ENCODE assay signal across 15 cellular contexts in genomic region chr13:33262554-33262953, GRCh38. TPM values are rescaled to one million over a fixed set of nuclear protein-coding genes. Genes with fewer than 3 reads are reported as not detected.
DNase-seq lines count a peak whose midpoint lies in the region; ATAC-seq and TF ChIP-seq lines count a peak whose summit lies in the region.
"Had no signal": no experiment of that assay in that cellular context is flagged by ENCODE, and none has a peak within 500 bp of the region (broad histone marks: within the 10 kb centered on the region; RNA-seq: fewer than 3 reads in every experiment).

No MANE protein-coding gene starts in this region.

- H3K4me1 Mint-ChIP-seq in activated CD4-positive, alpha-beta T cell treated with anti-CD3 and anti-CD28 coated beads for 36 hours = no peaks in the 10 kb centered on the region
- H3K4me1 Mint-ChIP-seq: activated CD4-positive, alpha-beta memory T cell treated with anti-CD3 and anti-CD28 coated beads, Interleukin-2, amount 10 ng/mL, durations not matched to agents 7 days and 5 days; naive thymus-derived CD8-positive, alpha-beta T cell had no signal

- TF ChIP-seq CTCF in SK-N-SH (IDR thresholded peaks at IDR 0.05) (no peak), gastroesophageal sphincter (IDR thresholded peaks at IDR 0.05) (no peak)

- no peak overlapping the region for H3K4me3 ChIP-seq in ACC112 (ENCODE audit: low read depth, low read length)
- no peak overlapping the region for H3K4me3 ChIP-seq in SK-N-SH (ENCODE audit: low read depth in 2 of 2, low read length in 1 of 2)
- no peak overlapping the region for H3K4me3 ChIP-seq in gastroesophageal sphincter

- no peaks in the 10 kb centered on the region for H3K9me3 ChIP-seq in SK-N-SH
- H3K9me3 ChIP-seq in gastroesophageal sphincter = no peaks in the 10 kb centered on the region

- H3F3A ChIP-seq in SK-N-SH (replicated peaks; ENCODE audit: insufficient read depth) = peaks cover 10% of the 10 kb centered on the region

- peaks cover 2% of the 10 kb centered on the region for H3K27me3 Mint-ChIP-seq in activated CD4-positive, alpha-beta T cell treated with anti-CD3 and anti-CD28 coated beads for 36 hours

- no peaks in the 10 kb centered on the region for H4K20me1 ChIP-seq in SK-N-SH (ENCODE audit: insufficient read depth)

- no peak for TF ChIP-seq RAD21 in SK-N-SH (IDR thresholded peaks at IDR 0.05; ENCODE audit: low read length)

- H3K9me3 Mint-ChIP-seq in activated CD4-positive, alpha-beta T cell treated with anti-CD3 and anti-CD28 coated beads for 36 hours (ENCODE audit: low read depth) = no peaks in the 10 kb centered on the region
- H3K9me3 Mint-ChIP-seq: activated CD4-positive, alpha-beta memory T cell treated with anti-CD3 and anti-CD28 coated beads, Interleukin-2, amount 10 ng/mL, durations not matched to agents 7 days and 5 days; activated T-helper 2 cell treated with anti-CD3 and anti-CD28 coated beads, Interferon-gamma antibody, Interleukin-2, Interleukin-4, amounts not matched to agents 10 μg/mL and 5 μg/mL and 100 μg/mL, durations not matched to agents 14 hours and 24 hours and 36 hours; H9; naive thymus-derived CD8-positive, alpha-beta T cell; stimulated activated naive CD8-positive, alpha-beta T cell treated with anti-CD3 and anti-CD28 coated beads, Interleukin-15, Interleukin-2, amounts not matched to agents 100 ng/mL and 50 ng/mL, for 24 hours had no signal

- CTCF ChIA-PET in SK-N-SH (lab: Yijun Ruan, JAX) = interaction anchor here (1.0 to 1.4 kb wide), 5 partner anchors 10 to 461 kb away, joined by 3 to 4 read pairs (median 3); no protein-coding TSS in a partner anchor
- CTCF ChIA-PET in activated CD4-positive, alpha-beta T cell treated with anti-CD3 and anti-CD28 coated beads for 36 hours (lab: Charles Lee) = interaction anchor here (1.1 kb wide), 1 partner anchor 23 kb away, joined by 4 read pairs; the partner anchor contains the start of gene STARD13

- no peaks in the 10 kb centered on the region for H3K27me3 ChIP-seq in ACC112 (ENCODE audit: insufficient read depth, low read length)
- no peaks in the 10 kb centered on the region for H3K27me3 ChIP-seq in SK-N-SH (ENCODE audit: insufficient read depth)
- no peaks in the 10 kb centered on the region for H3K27me3 ChIP-seq in gastroesophageal sphincter

- intact Hi-C loops in sciatic nerve (cut with DNase I) = no loop called here
- intact Hi-C loops in activated CD4-positive, alpha-beta T cell treated with anti-CD3 and anti-CD28 coated beads for 36 hours (cut with DNase I, micrococcal nuclease) = no loop called here

- no peaks in the 10 kb centered on the region for H3K9me2 ChIP-seq in SK-N-SH

- POLR2A ChIA-PET in SK-N-SH (lab: Yijun Ruan, JAX) = no interaction called here
- POLR2A ChIA-PET in activated CD4-positive, alpha-beta T cell treated with anti-CD3 and anti-CD28 coated beads for 36 hours (lab: Charles Lee) = no interaction called here

- H3K27ac ChIP-seq in ACC112 (ENCODE audit: low read depth, low read length) (peak overlapping the region; percentile 75; the same call in 1 of the 2 replicates), SK-N-SH (ENCODE audit: low read depth in 2 of 2, low read length in 1 of 2) (peak overlapping the region in 1 of 2 experiments; percentile 61; a peak in 3 of 4 replicates), gastroesophageal sphincter (peak overlapping the region; percentile 52 to 82 (median 78))

- no peak overlapping the region for H3K9ac ChIP-seq in SK-N-SH

- 70% methylated on average over 2 of the region's 2 CpGs for WGBS in SK-N-SH (ENCODE audit: low lambda C conversion rate)
- WGBS in gastroesophageal sphincter (ENCODE audit: low coverage in 1 of 2), 2 donors = 30 to 69% methylated on average over 2 of the region's 2 CpGs

- no peak overlapping the region for H3K27ac Mint-ChIP-seq in activated CD4-positive, alpha-beta T cell treated with anti-CD3 and anti-CD28 coated beads for 36 hours
- H3K27ac Mint-ChIP-seq: activated CD4-positive, alpha-beta memory T cell treated with anti-CD3 and anti-CD28 coated beads, Interleukin-2, amount 10 ng/mL, durations not matched to agents 7 days and 5 days; activated T-helper 2 cell treated with anti-CD3 and anti-CD28 coated beads, Interferon-gamma antibody, Interleukin-2, Interleukin-4, amounts not matched to agents 10 μg/mL and 5 μg/mL and 100 μg/mL, durations not matched to agents 14 hours and 24 hours and 36 hours; naive thymus-derived CD8-positive, alpha-beta T cell; stimulated activated naive CD8-positive, alpha-beta T cell treated with anti-CD3 and anti-CD28 coated beads, Interleukin-15, Interleukin-2, amounts not matched to agents 100 ng/mL and 50 ng/mL, for 24 hours had no signal

- H3K36me3 ChIP-seq in ACC112 (ENCODE audit: insufficient read depth, low read length) (peaks cover 8% of the 10 kb centered on the region; the same call in 1 of the 2 replicates), SK-N-SH (replicated peaks in 1 of 2; ENCODE audit: control insufficient read depth in 1 of 2, insufficient read depth in 2 of 2, low read length in 1 of 2) (peaks cover 0 to 2% of the 10 kb centered on the region in 2 experiments), gastroesophageal sphincter (no peaks in the 10 kb centered on the region)

- no peaks in the 10 kb centered on the region for H3K36me3 Mint-ChIP-seq in activated CD4-positive, alpha-beta T cell treated with anti-CD3 and anti-CD28 coated beads for 36 hours (ENCODE audit: low read depth)
- H3K36me3 Mint-ChIP-seq: naive thymus-derived CD8-positive, alpha-beta T cell had no signal

- H3K4me3 Mint-ChIP-seq in activated CD4-positive, alpha-beta T cell treated with anti-CD3 and anti-CD28 coated beads for 36 hours = no peak overlapping the region
- H3K4me3 Mint-ChIP-seq: activated CD4-positive, alpha-beta memory T cell treated with anti-CD3 and anti-CD28 coated beads, Interleukin-2, amount 10 ng/mL, durations not matched to agents 7 days and 5 days; H9; naive thymus-derived CD8-positive, alpha-beta T cell; stimulated activated naive CD8-positive, alpha-beta T cell treated with anti-CD3 and anti-CD28 coated beads, Interleukin-15, Interleukin-2, amounts not matched to agents 100 ng/mL and 50 ng/mL, for 24 hours had no signal

- H2AFZ ChIP-seq in ACC112 (ENCODE audit: low read length, unreplicated experiment) = no peak overlapping the region
- no peak overlapping the region for H2AFZ ChIP-seq in SK-N-SH (ENCODE audit: low read depth)

- no peak for TF ChIP-seq POLR2A in gastroesophageal sphincter (IDR thresholded peaks at IDR 0.05)

- H3K4me1 ChIP-seq in ACC112 (ENCODE audit: control insufficient read depth, insufficient read depth, low read length, unreplicated experiment) = peaks cover 93% of the 10 kb centered on the region
- H3K4me1 ChIP-seq in SK-N-SH (ENCODE audit: control insufficient read depth in 1 of 2, insufficient read depth in 2 of 2, low read depth in 1 of 2, low read length in 1 of 2) = peaks cover 10 to 55% of the 10 kb centered on the region in 2 experiments; a peak in 2 of 4 replicates
- H3K4me1 ChIP-seq in gastroesophageal sphincter = peaks cover 23 to 100% (median 31%) of the 10 kb centered on the region in 3 donors

- no peak for DNase-seq in SK-N-SH
- DNase-seq in sciatic nerve (ENCODE audit: low spot score) = no peak
- no peak for DNase-seq in stimulated activated CD4-positive, alpha-beta T cell treated with anti-CD3 and anti-CD28 coated beads, Interleukin-12 subunit alpha, Interleukin-12 subunit beta, amount 100 ng/mL, for 4 hours
- no peak for DNase-seq in activated CD4-positive, alpha-beta T cell treated with anti-CD3 and anti-CD28 coated beads for 36 hours
- DNase-seq: activated CD4-positive, alpha-beta memory T cell treated with anti-CD3 and anti-CD28 coated beads, Interleukin-2, amount 10 ng/mL, durations not matched to agents 7 days and 5 days; effector CD8-positive, alpha-beta T cell; naive thymus-derived CD8-positive, alpha-beta T cell; NCI-H2029 treated with DMSO at 0.1 percent for 48 hours had no signal

- no peak for ATAC-seq in gastroesophageal sphincter
- ATAC-seq in sciatic nerve = peak; percentile 18
- no peak for ATAC-seq in HG02623 (IDR thresholded peaks at IDR 0.05; ENCODE audit: unreplicated experiment)
- ATAC-seq in activated CD4-positive, alpha-beta T cell treated with anti-CD3 and anti-CD28 coated beads for 36 hours = no peak
- no peak for ATAC-seq in GM19324 (IDR thresholded peaks at IDR 0.05; ENCODE audit: low FRiP score, unreplicated experiment)
- ATAC-seq: naive thymus-derived CD8-positive, alpha-beta T cell had no signal

- 0 out of 2 replicates have a peak overlapping the region, but pooled peaks have one; percentile 41 for H3K4me2 ChIP-seq in SK-N-SH

- TF ChIP-seq EP300 in SK-N-SH (IDR thresholded peaks at IDR 0.05; ENCODE audit: borderline replicate concordance in 1 of 2, low read depth in 1 of 2, low read length in 1 of 2) = no peak
- TF ChIP-seq EP300 in gastroesophageal sphincter (IDR thresholded peaks at IDR 0.05) = no peak

- H3K79me2 ChIP-seq in ACC112 (ENCODE audit: control insufficient read depth, insufficient read depth, low read length, unreplicated experiment) (peaks cover 99% of the 10 kb centered on the region), SK-N-SH (ENCODE audit: insufficient read depth) (peaks cover 89% of the 10 kb centered on the region)

TF ChIP-seq in SK-N-SH, 30 proteins besides CTCF, POLR2A, EP300 and RAD21 (continues in another document):
- TF ChIP-seq PBX3 (IDR thresholded peaks at IDR 0.05) (no peak), SIN3A (IDR thresholded peaks at IDR 0.05; ENCODE audit: borderline replicate concordance, low read depth, low read length) (no peak), RXRA (IDR thresholded peaks at IDR 0.05; ENCODE audit: borderline replicate concordance, low read depth) (no peak), ELF1 (IDR thresholded peaks at IDR 0.05) (no peak), YY1 (IDR thresholded peaks at IDR 0.05; ENCODE audit: low read depth) (no peak)
- TF ChIP-seq, protein P1, sequence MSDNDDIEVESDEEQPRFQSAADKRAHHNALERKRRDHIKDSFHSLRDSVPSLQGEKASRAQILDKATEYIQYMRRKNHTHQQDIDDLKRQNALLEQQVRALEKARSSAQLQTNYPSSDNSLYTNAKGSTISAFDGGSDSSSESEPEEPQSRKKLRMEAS (IDR thresholded peaks at IDR 0.05; ENCODE audit: low read depth) = no peak

RNA-seq across cellular contexts. Expression of gene STARD13, which starts 23.0 kb away (rescaled TPM):
- 5.7 and 6.6 TPM in 2 replicates for polyA plus RNA-seq in SK-N-SH (2012; rRNA removed)
- 4.8 TPM in 2 replicates for polyA plus RNA-seq in SK-N-SH (2012; cell fraction: cytosol; rRNA removed)
- 11.0 and 14.0 TPM in 2 replicates for polyA plus RNA-seq in SK-N-SH (2012; cell fraction: nucleus; rRNA removed)
- total RNA-seq in gastroesophageal sphincter (10 to 100 TPM; 46.2 to 63.3 (median 49.3) TPM), sciatic nerve (151 TPM)
- under 1 TPM; 0.35 to 0.57 TPM for total RNA-seq in activated CD4-positive, alpha-beta T cell treated with anti-CD3 and anti-CD28 coated beads for 36 hours
- total RNA-seq: naive thymus-derived CD8-positive, alpha-beta T cell had no signal
- polyA plus RNA-seq: naive thymus-derived CD8-positive, alpha-beta T cell had no signal

Comparison
In these comparisons a context has a peak if more than half of its experiments do, and no peak if none do; other contexts are left out.
1. RNA of gene STARD13, which starts 23.0 kb away (total RNA-seq): 151 TPM in sciatic nerve (single experiment) and 46.2 to 63.3 TPM in gastroesophageal sphincter; 0.35 to 0.57 TPM in activated CD4-positive, alpha-beta T cell treated with anti-CD3 and anti-CD28 coated beads for 36 hours; every median in the first group is over 10 times any median in the second.